28 cellular contexts compared by ENCODE assay signal in genomic region chr4:26793750-26794149, GRCh38.
"Had no signal": no experiment of that assay in that cellular context is flagged by ENCODE, and none has a peak within 500 bp of the region (broad histone marks: within the 10 kb centered on the region; RNA-seq: fewer than 3 reads in every experiment).

No MANE protein-coding gene starts in this region.

- DNase-seq: activated CD4-positive, alpha-beta T cell treated with anti-CD3 and anti-CD28 coated beads for 48 hours; activated CD4-positive, alpha-beta T cell treated with anti-CD3 and anti-CD28 coated beads, Interleukin-2, amount 50 U/mL, for 48 hours; activated CD8-positive, alpha-beta memory T cell treated with anti-CD3 and anti-CD28 coated beads for 24 hours; activated effector memory CD4-positive, alpha-beta T cell treated with anti-CD3 and anti-CD28 coated beads, Interleukin-2, amount 50 U/mL, for 16 hours; activated naive CD4-positive, alpha-beta T cell treated with anti-CD3 and anti-CD28 coated beads for 36 hours; activated naive CD8-positive, alpha-beta T cell treated with anti-CD3 and anti-CD28 coated beads, Interleukin-2, amount 10 ng/mL, durations not matched to agents 7 days and 5 days; cerebellar nuclear complex; colonic mucosa; effector memory CD4-positive, alpha-beta T cell; gastrocnemius medialis; glutamatergic neuron; left cardiac atrium; midbrain; naive thymus-derived CD4-positive, alpha-beta T cell; ovary; retina; sigmoid colon; small intestine; stimulated activated CD4-positive, alpha-beta T cell treated with anti-CD3 and anti-CD28 coated beads, Interleukin-4, amount 100 ng/mL, for 24 hours; T-helper 9 cell; uterus had no signal

- H3K27ac ChIP-seq: ascending aorta, cardiac muscle cell, colonic mucosa, gastrocnemius medialis, ovary, sigmoid colon, thoracic aorta, uterus, VCaP had no signal

- FAIRE-seq: keratinocyte had no signal

- H3K4me1 ChIP-seq: ascending aorta, colonic mucosa, sigmoid colon, uterus had no signal

- H3K36me3 ChIP-seq: ascending aorta, cardiac muscle cell, colonic mucosa, gastrocnemius medialis, ovary, sigmoid colon, thoracic aorta, uterus had no signal

- H3K4me3 ChIP-seq: ascending aorta, cardiac muscle cell, colonic mucosa, gastrocnemius medialis, ovary, sigmoid colon, thoracic aorta, uterus had no signal

- H3K27me3 ChIP-seq: ascending aorta, cardiac muscle cell, colonic mucosa, gastrocnemius medialis, ovary, sigmoid colon, uterus had no signal

- ATAC-seq: activated CD4-positive, CD25-positive, alpha-beta regulatory T cell treated with anti-CD3 and anti-CD28 coated beads, Interleukin-2, amount 50 U/mL, for 24 hours; gastrocnemius medialis; left cardiac atrium; naive thymus-derived CD4-positive, alpha-beta T cell; stimulated activated effector memory CD8-positive, alpha-beta T cell treated with anti-CD3 and anti-CD28 coated beads, Interleukin-12 subunit alpha, Interleukin-12 subunit beta, amount 100 ng/mL, for 72 hours had no signal

- H3K9me3 ChIP-seq: ascending aorta, colonic mucosa, gastrocnemius medialis, ovary, sigmoid colon, thoracic aorta, uterus had no signal
